ENCODE assay signal across 1 cellular context in the genomic region with DNA sequence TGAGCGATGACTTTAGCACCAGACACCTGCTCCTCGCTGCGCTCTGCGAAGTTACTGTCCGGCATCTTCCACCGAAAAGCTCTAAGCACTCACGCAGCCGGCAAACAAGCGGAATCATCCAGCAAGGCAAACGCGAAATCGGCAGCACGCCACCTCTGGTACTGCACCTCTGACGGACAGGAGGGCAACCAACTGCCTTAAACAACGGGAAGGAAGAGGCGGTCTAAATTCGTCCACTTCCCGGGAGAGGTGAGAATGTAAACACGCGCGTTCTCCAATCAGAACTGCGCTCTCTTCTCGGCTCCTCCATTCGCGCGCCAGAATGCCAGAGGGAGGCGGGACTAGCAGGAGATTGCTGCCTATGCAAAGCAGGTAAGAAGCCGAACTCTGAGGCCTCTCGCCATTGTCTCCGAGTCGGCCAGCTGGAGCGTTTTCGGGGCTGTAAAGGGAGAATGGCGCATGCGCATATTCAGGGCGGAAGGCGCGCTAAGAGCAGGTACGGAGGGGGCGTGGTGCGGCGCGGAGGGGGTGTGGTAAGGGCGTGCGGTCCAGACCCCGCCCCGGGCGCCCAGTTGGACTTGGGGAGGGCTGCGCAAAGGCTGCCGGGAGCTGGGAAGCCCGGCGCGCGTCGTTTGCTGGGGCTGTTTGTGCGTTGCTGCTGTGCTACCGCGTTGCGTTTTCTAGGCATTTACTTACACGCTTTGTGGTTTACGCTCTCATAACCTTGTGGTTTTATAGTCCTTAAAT.
TF ChIP-seq lines count a peak whose summit lies in the region.

TSS of gene BTD (plus strand) at position 347 of the 747 bp plus-strand sequence. CDS start 33,695 bp downstream, outside the sequence.
TSS of gene HACL1 (minus strand) at position 171 of the 747 bp plus-strand sequence. CDS start at position 65, 106 bp downstream.

TF ChIP-seq in K562, 482 proteins besides CTCF, POLR2A, EP300 and RAD21 (continued from another document and continues in another):
- TF ChIP-seq MGA (IDR thresholded peaks at IDR 0.05), result peak; percentile 62; the same call in 1 of the 2 replicates
- peak; percentile 96 for TF ChIP-seq POLR2H (tag; IDR thresholded peaks at IDR 0.05; ENCODE audit: low read depth)
- TF ChIP-seq DDX20 (tag; IDR thresholded peaks at IDR 0.05; ENCODE audit: low read depth), result no peak
- peak; percentile 93 for TF ChIP-seq FOS (IDR thresholded peaks at IDR 0.05; ENCODE audit: extremely low read depth, insufficient read length)
- TF ChIP-seq ZFPM2 (CRISPR knock-in tag; IDR thresholded peaks at IDR 0.05), result no peak
- TF ChIP-seq ZSCAN32 (CRISPR knock-in tag; IDR thresholded peaks at IDR 0.05), result no peak
- TF ChIP-seq IRF1 (CRISPR knock-in tag; IDR thresholded peaks at IDR 0.05; ENCODE audit: borderline replicate concordance), result no peak
- TF ChIP-seq, protein P1, sequence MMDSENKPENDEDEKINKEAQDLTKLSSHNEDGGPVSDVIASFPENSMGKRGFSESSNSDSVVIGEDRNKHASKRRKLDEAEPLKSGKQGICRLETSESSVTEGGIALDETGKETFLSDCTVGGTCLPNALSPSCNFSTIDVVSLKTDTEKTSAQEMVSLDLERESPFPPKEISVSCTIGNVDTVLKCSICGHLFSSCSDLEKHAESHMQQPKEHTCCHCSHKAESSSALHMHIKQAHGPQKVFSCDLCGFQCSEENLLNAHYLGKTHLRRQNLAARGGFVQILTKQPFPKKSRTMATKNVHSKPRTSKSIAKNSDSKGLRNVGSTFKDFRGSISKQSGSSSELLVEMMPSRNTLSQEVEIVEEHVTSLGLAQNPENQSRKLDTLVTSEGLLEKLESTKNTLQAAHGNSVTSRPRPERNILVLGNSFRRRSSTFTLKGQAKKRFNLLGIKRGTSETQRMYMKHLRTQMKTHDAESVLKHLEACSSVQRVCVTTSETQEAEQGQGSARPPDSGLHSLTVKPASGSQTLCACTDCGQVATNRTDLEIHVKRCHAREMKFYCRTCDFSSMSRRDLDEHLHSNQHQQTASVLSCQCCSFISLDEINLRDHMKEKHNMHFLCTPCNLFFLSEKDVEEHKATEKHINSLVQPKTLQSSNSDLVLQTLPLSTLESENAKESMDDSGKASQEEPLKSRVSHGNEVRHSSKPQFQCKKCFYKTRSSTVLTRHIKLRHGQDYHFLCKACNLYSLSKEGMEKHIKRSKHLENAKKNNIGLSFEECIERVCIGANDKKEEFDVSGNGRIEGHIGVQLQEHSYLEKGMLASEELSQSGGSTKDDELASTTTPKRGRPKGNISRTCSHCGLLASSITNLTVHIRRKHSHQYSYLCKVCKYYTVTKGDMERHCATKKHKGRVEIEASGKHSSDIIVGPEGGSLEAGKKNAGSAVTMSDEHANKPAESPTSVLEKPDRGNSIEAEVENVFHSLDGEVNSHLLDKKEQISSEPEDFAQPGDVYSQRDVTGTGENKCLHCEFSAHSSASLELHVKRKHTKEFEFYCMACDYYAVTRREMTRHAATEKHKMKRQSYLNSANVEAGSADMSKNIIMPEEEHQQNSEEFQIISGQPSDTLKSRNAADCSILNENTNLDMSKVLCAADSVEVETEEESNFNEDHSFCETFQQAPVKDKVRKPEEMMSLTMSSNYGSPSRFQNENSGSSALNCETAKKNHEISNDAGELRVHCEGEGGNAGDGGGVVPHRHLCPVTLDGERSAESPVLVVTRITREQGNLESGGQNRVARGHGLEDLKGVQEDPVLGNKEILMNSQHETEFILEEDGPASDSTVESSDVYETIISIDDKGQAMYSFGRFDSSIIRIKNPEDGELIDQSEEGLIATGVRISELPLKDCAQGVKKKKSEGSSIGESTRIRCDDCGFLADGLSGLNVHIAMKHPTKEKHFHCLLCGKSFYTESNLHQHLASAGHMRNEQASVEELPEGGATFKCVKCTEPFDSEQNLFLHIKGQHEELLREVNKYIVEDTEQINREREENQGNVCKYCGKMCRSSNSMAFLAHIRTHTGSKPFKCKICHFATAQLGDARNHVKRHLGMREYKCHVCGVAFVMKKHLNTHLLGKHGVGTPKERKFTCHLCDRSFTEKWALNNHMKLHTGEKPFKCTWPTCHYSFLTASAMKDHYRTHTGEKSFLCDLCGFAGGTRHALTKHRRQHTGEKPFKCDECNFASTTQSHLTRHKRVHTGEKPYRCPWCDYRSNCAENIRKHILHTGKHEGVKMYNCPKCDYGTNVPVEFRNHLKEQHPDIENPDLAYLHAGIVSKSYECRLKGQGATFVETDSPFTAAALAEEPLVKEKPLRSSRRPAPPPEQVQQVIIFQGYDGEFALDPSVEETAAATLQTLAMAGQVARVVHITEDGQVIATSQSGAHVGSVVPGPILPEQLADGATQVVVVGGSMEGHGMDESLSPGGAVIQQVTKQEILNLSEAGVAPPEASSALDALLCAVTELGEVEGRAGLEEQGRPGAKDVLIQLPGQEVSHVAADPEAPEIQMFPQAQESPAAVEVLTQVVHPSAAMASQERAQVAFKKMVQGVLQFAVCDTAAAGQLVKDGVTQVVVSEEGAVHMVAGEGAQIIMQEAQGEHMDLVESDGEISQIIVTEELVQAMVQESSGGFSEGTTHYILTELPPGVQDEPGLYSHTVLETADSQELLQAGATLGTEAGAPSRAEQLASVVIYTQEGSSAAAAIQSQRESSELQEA (IDR thresholded peaks at IDR 0.05; ENCODE audit: low read depth), result no peak; the same call in 1 of the 2 replicates
- TF ChIP-seq, protein P2, sequence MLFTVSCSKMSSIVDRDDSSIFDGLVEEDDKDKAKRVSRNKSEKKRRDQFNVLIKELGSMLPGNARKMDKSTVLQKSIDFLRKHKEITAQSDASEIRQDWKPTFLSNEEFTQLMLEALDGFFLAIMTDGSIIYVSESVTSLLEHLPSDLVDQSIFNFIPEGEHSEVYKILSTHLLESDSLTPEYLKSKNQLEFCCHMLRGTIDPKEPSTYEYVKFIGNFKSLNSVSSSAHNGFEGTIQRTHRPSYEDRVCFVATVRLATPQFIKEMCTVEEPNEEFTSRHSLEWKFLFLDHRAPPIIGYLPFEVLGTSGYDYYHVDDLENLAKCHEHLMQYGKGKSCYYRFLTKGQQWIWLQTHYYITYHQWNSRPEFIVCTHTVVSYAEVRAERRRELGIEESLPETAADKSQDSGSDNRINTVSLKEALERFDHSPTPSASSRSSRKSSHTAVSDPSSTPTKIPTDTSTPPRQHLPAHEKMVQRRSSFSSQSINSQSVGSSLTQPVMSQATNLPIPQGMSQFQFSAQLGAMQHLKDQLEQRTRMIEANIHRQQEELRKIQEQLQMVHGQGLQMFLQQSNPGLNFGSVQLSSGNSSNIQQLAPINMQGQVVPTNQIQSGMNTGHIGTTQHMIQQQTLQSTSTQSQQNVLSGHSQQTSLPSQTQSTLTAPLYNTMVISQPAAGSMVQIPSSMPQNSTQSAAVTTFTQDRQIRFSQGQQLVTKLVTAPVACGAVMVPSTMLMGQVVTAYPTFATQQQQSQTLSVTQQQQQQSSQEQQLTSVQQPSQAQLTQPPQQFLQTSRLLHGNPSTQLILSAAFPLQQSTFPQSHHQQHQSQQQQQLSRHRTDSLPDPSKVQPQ (CRISPR knock-in tag; IDR thresholded peaks at IDR 0.05; ENCODE audit: borderline replicate concordance), result no peak
- peak; percentile 80 for TF ChIP-seq E2F1 (CRISPR knock-in tag; IDR thresholded peaks at IDR 0.05)
- peak in 1 of 2 experiments; percentile 45; a peak in 1 of 4 replicates for TF ChIP-seq NONO (IDR thresholded peaks at IDR 0.05; ENCODE audit: low read depth in 2 of 2, low read length in 1 of 2)
- TF ChIP-seq, protein P3, sequence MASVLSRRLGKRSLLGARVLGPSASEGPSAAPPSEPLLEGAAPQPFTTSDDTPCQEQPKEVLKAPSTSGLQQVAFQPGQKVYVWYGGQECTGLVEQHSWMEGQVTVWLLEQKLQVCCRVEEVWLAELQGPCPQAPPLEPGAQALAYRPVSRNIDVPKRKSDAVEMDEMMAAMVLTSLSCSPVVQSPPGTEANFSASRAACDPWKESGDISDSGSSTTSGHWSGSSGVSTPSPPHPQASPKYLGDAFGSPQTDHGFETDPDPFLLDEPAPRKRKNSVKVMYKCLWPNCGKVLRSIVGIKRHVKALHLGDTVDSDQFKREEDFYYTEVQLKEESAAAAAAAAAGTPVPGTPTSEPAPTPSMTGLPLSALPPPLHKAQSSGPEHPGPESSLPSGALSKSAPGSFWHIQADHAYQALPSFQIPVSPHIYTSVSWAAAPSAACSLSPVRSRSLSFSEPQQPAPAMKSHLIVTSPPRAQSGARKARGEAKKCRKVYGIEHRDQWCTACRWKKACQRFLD (CRISPR knock-in tag; IDR thresholded peaks at IDR 0.05), result no peak
